Comparison of ENCODE assay signal across 6 cellular contexts in genomic region chr4:167985565-167985964, GRCh38.
"Had no signal": no experiment of that assay in that cellular context is flagged by ENCODE, and none has a peak within 500 bp of the region (broad histone marks: within the 10 kb centered on the region; RNA-seq: fewer than 3 reads in every experiment).

No MANE protein-coding gene starts in this region.

- DNase-seq: H9, HCEC 1CT had no signal

- H3K4me3 Mint-ChIP-seq: GM23338, H9 had no signal

- H3K27ac Mint-ChIP-seq: GM23338, H9 had no signal

- H3K4me3 ChIP-seq: GM23338, K562 had no signal

- H3K4me2 ChIP-seq: GM23338 had no signal

- ATAC-seq: GM23338, HepG2, K562 had no signal

- H3K4me1 Mint-ChIP-seq: GM23338, H9 had no signal

- H2AFZ ChIP-seq: GM23338 had no signal

- H3K27ac ChIP-seq: HL-60 had no signal
